2 cellular contexts compared by ENCODE assay signal in the genomic region with DNA sequence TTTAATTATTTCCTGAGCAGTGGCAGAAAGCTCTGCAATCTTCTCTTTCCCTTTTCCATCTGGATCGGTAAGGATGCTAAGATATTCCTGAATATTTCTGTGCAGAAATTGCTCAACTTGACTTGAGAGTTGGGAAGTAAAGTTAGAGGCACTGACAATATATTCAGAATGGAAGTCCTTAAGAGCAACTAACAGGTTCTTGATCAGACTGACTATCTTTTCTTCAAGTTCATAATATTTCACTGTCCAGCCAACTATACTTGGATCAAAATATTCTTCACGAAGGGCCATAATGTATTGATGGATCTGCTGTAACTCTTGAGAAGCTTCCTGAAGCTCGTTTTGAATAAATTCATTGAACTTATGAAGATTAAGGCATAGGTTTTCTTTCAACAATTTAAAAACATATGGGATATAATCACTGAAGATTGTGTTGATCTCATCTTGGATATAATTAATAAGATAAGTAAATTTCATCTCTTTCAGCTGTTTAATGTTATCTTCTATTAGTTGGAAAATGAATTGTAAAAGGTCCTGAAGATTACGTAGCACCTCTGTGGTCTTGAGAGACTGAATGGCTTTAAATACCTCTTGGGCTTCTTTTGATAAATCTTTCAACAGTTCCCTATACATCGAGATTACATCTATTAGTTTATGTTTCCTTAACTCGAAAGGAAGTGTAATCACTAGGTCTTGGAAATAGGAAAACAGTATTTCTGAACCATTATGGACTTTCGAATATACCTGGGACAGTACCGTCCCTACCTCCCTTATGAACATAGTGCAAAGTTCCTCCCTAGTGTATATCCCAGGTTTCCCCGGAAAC.
TF ChIP-seq lines count a peak whose summit lies in the region.

No MANE protein-coding gene starts in this region.

TF ChIP-seq in HepG2, 621 proteins besides CTCF, POLR2A, EP300 and RAD21 (continues in another document):
- TF ChIP-seq ZNF563 (CRISPR knock-in tag; IDR thresholded peaks at IDR 0.05) = no peak
- TF ChIP-seq, protein P1, sequence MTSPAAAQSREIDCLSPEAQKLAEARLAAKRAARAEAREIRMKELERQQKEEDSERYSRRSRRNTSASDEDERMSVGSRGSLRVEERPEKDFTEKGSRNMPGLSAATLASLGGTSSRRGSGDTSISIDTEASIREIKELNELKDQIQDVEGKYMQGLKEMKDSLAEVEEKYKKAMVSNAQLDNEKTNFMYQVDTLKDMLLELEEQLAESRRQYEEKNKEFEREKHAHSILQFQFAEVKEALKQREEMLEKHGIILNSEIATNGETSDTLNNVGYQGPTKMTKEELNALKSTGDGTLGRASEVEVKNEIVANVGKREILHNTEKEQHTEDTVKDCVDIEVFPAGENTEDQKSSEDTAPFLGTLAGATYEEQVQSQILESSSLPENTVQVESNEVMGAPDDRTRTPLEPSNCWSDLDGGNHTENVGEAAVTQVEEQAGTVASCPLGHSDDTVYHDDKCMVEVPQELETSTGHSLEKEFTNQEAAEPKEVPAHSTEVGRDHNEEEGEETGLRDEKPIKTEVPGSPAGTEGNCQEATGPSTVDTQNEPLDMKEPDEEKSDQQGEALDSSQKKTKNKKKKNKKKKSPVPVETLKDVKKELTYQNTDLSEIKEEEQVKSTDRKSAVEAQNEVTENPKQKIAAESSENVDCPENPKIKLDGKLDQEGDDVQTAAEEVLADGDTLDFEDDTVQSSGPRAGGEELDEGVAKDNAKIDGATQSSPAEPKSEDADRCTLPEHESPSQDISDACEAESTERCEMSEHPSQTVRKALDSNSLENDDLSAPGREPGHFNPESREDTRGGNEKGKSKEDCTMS (CRISPR knock-in tag; conservative IDR thresholded peaks at IDR 0.05) = no peak
- 0 out of 2 replicates have a peak, but pooled peaks have one; percentile 9 for TF ChIP-seq NFIC (IDR thresholded peaks at IDR 0.05; ENCODE audit: low read length)
- TF ChIP-seq ZNF383 (CRISPR knock-in tag; IDR thresholded peaks at IDR 0.05; ENCODE audit: borderline replicate concordance) = no peak
- TF ChIP-seq SATB2 (CRISPR knock-in tag; IDR thresholded peaks at IDR 0.05) = no peak
- TF ChIP-seq, protein P2, sequence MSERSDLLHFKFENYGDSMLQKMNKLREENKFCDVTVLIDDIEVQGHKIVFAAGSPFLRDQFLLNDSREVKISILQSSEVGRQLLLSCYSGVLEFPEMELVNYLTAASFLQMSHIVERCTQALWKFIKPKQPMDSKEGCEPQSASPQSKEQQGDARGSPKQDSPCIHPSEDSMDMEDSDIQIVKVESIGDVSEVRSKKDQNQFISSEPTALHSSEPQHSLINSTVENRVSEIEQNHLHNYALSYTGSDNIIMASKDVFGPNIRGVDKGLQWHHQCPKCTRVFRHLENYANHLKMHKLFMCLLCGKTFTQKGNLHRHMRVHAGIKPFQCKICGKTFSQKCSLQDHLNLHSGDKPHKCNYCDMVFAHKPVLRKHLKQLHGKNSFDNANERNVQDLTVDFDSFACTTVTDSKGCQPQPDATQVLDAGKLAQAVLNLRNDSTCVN (CRISPR knock-in tag; IDR thresholded peaks at IDR 0.05; ENCODE audit: borderline replicate concordance) = no peak
- TF ChIP-seq ZNF234 (CRISPR knock-in tag; conservative IDR thresholded peaks at IDR 0.05) = no peak
- TF ChIP-seq, protein P3, sequence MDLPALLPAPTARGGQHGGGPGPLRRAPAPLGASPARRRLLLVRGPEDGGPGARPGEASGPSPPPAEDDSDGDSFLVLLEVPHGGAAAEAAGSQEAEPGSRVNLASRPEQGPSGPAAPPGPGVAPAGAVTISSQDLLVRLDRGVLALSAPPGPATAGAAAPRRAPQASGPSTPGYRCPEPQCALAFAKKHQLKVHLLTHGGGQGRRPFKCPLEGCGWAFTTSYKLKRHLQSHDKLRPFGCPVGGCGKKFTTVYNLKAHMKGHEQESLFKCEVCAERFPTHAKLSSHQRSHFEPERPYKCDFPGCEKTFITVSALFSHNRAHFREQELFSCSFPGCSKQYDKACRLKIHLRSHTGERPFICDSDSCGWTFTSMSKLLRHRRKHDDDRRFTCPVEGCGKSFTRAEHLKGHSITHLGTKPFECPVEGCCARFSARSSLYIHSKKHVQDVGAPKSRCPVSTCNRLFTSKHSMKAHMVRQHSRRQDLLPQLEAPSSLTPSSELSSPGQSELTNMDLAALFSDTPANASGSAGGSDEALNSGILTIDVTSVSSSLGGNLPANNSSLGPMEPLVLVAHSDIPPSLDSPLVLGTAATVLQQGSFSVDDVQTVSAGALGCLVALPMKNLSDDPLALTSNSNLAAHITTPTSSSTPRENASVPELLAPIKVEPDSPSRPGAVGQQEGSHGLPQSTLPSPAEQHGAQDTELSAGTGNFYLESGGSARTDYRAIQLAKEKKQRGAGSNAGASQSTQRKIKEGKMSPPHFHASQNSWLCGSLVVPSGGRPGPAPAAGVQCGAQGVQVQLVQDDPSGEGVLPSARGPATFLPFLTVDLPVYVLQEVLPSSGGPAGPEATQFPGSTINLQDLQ (CRISPR knock-in tag; IDR thresholded peaks at IDR 0.05) = no peak
- no peak for TF ChIP-seq RORA (CRISPR knock-in tag; IDR thresholded peaks at IDR 0.05)
- no peak for TF ChIP-seq MIER2 (CRISPR knock-in tag; IDR thresholded peaks at IDR 0.05)
- TF ChIP-seq JARID2 (CRISPR knock-in tag; IDR thresholded peaks at IDR 0.05; ENCODE audit: insufficient replicate concordance) = no peak
- TF ChIP-seq ZFP36 (IDR thresholded peaks at IDR 0.05; ENCODE audit: borderline replicate concordance, low read depth, low read length, partially characterized antibody) = no peak
- TF ChIP-seq SSRP1 (CRISPR knock-in tag; IDR thresholded peaks at IDR 0.05) = no peak; the same call in 1 of the 2 replicates
- TF ChIP-seq ZNF331 (CRISPR knock-in tag; IDR thresholded peaks at IDR 0.05) = no peak
- no peak for TF ChIP-seq FOSL2 (CRISPR knock-in tag; IDR thresholded peaks at IDR 0.05)
- no peak for TF ChIP-seq ZIK1 (CRISPR knock-in tag; IDR thresholded peaks at IDR 0.05; ENCODE audit: borderline replicate concordance, low read depth)
- TF ChIP-seq RXRB (CRISPR knock-in tag; IDR thresholded peaks at IDR 0.05; ENCODE audit: borderline replicate concordance) = no peak
- TF ChIP-seq, protein P4, sequence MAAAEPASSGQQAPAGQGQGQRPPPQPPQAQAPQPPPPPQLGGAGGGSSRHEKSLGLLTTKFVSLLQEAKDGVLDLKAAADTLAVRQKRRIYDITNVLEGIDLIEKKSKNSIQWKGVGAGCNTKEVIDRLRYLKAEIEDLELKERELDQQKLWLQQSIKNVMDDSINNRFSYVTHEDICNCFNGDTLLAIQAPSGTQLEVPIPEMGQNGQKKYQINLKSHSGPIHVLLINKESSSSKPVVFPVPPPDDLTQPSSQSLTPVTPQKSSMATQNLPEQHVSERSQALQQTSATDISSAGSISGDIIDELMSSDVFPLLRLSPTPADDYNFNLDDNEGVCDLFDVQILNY (CRISPR knock-in tag; conservative IDR thresholded peaks at IDR 0.05) = no peak
- TF ChIP-seq ZNF547 (CRISPR knock-in tag; IDR thresholded peaks at IDR 0.05) = no peak
- no peak for TF ChIP-seq HNRNPK (IDR thresholded peaks at IDR 0.05; ENCODE audit: low read depth, low read length, poor library complexity, severe bottlenecking)
- TF ChIP-seq TBX3 (IDR thresholded peaks at IDR 0.05; ENCODE audit: borderline replicate concordance) = no peak
- TF ChIP-seq ZNF773 (CRISPR knock-in tag; IDR thresholded peaks at IDR 0.05; ENCODE audit: borderline replicate concordance) = no peak

TF ChIP-seq in liver, 16 proteins besides CTCF, POLR2A, EP300 and RAD21:
- peak; percentile 27 to 38 for TF ChIP-seq HNF4A (conservative IDR thresholded peaks at IDR 0.05)
- TF ChIP-seq, protein P5, sequence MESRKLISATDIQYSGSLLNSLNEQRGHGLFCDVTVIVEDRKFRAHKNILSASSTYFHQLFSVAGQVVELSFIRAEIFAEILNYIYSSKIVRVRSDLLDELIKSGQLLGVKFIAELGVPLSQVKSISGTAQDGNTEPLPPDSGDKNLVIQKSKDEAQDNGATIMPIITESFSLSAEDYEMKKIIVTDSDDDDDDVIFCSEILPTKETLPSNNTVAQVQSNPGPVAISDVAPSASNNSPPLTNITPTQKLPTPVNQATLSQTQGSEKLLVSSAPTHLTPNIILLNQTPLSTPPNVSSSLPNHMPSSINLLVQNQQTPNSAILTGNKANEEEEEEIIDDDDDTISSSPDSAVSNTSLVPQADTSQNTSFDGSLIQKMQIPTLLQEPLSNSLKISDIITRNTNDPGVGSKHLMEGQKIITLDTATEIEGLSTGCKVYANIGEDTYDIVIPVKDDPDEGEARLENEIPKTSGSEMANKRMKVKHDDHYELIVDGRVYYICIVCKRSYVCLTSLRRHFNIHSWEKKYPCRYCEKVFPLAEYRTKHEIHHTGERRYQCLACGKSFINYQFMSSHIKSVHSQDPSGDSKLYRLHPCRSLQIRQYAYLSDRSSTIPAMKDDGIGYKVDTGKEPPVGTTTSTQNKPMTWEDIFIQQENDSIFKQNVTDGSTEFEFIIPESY (IDR thresholded peaks at IDR 0.05) = peak; percentile 8
- TF ChIP-seq, protein P6, sequence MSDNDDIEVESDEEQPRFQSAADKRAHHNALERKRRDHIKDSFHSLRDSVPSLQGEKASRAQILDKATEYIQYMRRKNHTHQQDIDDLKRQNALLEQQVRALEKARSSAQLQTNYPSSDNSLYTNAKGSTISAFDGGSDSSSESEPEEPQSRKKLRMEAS (IDR thresholded peaks at IDR 0.05) = no peak
- TF ChIP-seq, protein P7, sequence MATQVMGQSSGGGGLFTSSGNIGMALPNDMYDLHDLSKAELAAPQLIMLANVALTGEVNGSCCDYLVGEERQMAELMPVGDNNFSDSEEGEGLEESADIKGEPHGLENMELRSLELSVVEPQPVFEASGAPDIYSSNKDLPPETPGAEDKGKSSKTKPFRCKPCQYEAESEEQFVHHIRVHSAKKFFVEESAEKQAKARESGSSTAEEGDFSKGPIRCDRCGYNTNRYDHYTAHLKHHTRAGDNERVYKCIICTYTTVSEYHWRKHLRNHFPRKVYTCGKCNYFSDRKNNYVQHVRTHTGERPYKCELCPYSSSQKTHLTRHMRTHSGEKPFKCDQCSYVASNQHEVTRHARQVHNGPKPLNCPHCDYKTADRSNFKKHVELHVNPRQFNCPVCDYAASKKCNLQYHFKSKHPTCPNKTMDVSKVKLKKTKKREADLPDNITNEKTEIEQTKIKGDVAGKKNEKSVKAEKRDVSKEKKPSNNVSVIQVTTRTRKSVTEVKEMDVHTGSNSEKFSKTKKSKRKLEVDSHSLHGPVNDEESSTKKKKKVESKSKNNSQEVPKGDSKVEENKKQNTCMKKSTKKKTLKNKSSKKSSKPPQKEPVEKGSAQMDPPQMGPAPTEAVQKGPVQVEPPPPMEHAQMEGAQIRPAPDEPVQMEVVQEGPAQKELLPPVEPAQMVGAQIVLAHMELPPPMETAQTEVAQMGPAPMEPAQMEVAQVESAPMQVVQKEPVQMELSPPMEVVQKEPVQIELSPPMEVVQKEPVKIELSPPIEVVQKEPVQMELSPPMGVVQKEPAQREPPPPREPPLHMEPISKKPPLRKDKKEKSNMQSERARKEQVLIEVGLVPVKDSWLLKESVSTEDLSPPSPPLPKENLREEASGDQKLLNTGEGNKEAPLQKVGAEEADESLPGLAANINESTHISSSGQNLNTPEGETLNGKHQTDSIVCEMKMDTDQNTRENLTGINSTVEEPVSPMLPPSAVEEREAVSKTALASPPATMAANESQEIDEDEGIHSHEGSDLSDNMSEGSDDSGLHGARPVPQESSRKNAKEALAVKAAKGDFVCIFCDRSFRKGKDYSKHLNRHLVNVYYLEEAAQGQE (IDR thresholded peaks at IDR 0.05) = no peak
- TF ChIP-seq, protein P8, sequence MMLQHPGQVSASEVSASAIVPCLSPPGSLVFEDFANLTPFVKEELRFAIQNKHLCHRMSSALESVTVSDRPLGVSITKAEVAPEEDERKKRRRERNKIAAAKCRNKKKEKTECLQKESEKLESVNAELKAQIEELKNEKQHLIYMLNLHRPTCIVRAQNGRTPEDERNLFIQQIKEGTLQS (IDR thresholded peaks at IDR 0.05) = no peak
